In the genomic region with DNA sequence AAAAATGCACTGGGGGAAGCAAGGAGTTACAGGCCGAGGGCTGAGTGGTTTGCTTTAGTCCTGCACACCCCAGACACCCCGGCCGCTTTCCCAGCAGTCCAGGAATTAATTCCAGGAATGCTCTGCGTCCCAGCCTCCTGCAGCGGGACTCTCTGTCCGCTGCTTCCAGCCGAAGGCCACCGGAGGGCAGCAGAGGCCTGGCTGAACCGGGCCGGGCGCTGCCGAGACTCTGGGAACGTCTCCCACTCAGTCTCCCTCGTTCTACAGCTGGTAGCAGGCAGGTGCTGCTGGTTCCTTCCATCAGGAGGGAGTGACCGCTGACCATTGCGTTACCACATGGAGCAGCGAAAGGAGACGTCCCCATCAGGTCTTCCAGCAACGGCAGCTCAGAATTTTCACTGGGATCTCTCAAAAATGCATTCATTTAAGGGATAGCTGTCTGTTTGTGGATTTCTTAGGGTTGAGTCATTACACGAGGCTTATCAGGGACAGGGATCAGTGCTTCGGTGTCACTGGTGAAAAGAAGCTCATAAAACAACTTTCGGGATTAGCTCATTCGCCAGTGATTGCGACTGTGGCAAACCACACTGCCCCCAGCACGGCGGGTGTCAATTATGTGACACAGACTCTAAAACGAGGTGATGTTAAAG, we compare ENCODE assay signal across 8 cellular contexts. TPM values are rescaled to one million over a fixed set of nuclear protein-coding genes. Genes with fewer than 3 reads are reported as not detected.
DNase-seq lines count a peak whose midpoint lies in the region; ATAC-seq and TF ChIP-seq lines count a peak whose summit lies in the region.

No MANE protein-coding gene starts in this region.

- H3K4me1 Mint-ChIP-seq in activated T-cell treated with anti-CD3 and anti-CD28 coated beads, Interleukin-2, amount 50 U/mL, for 72 hours (ENCODE audit: low read depth), result peaks cover 30% of the 10 kb centered on the region
- peaks cover 83% of the 10 kb centered on the region for H3K4me1 Mint-ChIP-seq in nephron progenitor cell

- peaks cover 0 to 1% of the 10 kb centered on the region in 2 donors for H3K36me3 Mint-ChIP-seq in activated T-cell treated with anti-CD3 and anti-CD28 coated beads, Interleukin-2, amount 50 U/mL, for 72 hours (ENCODE audit: insufficient read depth in 2 of 2)
- no peaks in the 10 kb centered on the region for H3K36me3 Mint-ChIP-seq in nephron progenitor cell (ENCODE audit: low read depth)

- peaks cover 88% of the 10 kb centered on the region for H3K27me3 Mint-ChIP-seq in activated T-cell treated with anti-CD3 and anti-CD28 coated beads, Interleukin-2, amount 50 U/mL, for 72 hours (ENCODE audit: low read depth)
- H3K27me3 Mint-ChIP-seq in nephron progenitor cell (ENCODE audit: low read depth, poor library complexity), result peaks cover 13% of the 10 kb centered on the region

- peak overlapping the region; percentile 39 for H3K9ac ChIP-seq in fibroblast of lung (ENCODE audit: insufficient read depth, low read length)

- H3K4me3 ChIP-seq in fibroblast of lung (replicated peaks in 1 of 4; ENCODE audit: control extremely low read depth in 1 of 4, insufficient read depth in 1 of 4, low read depth in 3 of 4, low read length in 4 of 4), result peak overlapping the region in 3 of 4 experiments; percentile 5 to 48 (median 43)

- DNase-seq in C1 segment of cervical spinal cord (lab: John Stamatoyannopoulos, UW), result peak in 11 of 14 donors; percentile 12 to 71 (median 58)
- DNase-seq in HS-27A (ENCODE audit: low read depth), result peak; percentile 61
- DNase-seq in OCI-M1 (lab: John Stamatoyannopoulos, UW), result peak; percentile 77
- peak; percentile 89 to 91 for DNase-seq in activated T-cell treated with anti-CD3 and anti-CD28 coated beads, Interleukin-2, amount 50 U/mL, for 72 hours
- peak; percentile 82 to 84 for DNase-seq in fibroblast of lung (ENCODE audit: low read depth in 2 of 2)
- DNase-seq in nephron progenitor cell, result peak; percentile 84
- DNase-seq in stimulated activated naive CD4-positive, alpha-beta T cell treated with Interleukin-2 at 50 U/mL for 16 hours (lab: John Stamatoyannopoulos, UW), result peak; percentile 82

- H4K20me1 ChIP-seq in fibroblast of lung (ENCODE audit: control insufficient read depth, extremely low read depth, insufficient read depth, low read length), result no peaks in the 10 kb centered on the region

- H3K36me3 ChIP-seq in fibroblast of lung (ENCODE audit: control insufficient read depth, insufficient read depth, low read length), result no peaks in the 10 kb centered on the region

- TF ChIP-seq CTCF in fibroblast of lung (conservative IDR thresholded peaks at IDR 0.05 in 1 of 2, IDR thresholded peaks at IDR 0.05 in 1 of 2; ENCODE audit: low read depth in 1 of 2, low read length in 2 of 2) (peak; percentile 85 to 89), nephron progenitor cell (IDR thresholded peaks at IDR 0.05) (peak; percentile 86)

- peak overlapping the region; percentile 82 for H2AFZ ChIP-seq in fibroblast of lung (ENCODE audit: low read length)

- H3K9me3 ChIP-seq in fibroblast of lung (ENCODE audit: control insufficient read depth, insufficient read depth, low read depth, low read length), result no peaks in the 10 kb centered on the region

- ATAC-seq in GM19397 (IDR thresholded peaks at IDR 0.05; ENCODE audit: unreplicated experiment), result peak; percentile 64
- ATAC-seq in activated T-cell treated with anti-CD3 and anti-CD28 coated beads, Interleukin-2, amount 50 U/mL, for 72 hours (replicated peaks in 1 of 2), result peak; percentile 95

- no peak overlapping the region for H3K27ac Mint-ChIP-seq in activated T-cell treated with anti-CD3 and anti-CD28 coated beads, Interleukin-2, amount 50 U/mL, for 72 hours
- H3K27ac Mint-ChIP-seq in nephron progenitor cell, result no peak overlapping the region

- peaks cover 11% of the 10 kb centered on the region for H3K4me1 ChIP-seq in fibroblast of lung (ENCODE audit: control insufficient read depth, extremely low read depth, insufficient read depth, low read length)

- H3K27me3 ChIP-seq in fibroblast of lung (ENCODE audit: control insufficient read depth, insufficient read depth, low read length), result no peaks in the 10 kb centered on the region

- peak overlapping the region; percentile 37 for H3K27ac ChIP-seq in fibroblast of lung (ENCODE audit: insufficient read depth, low read length)

- no peaks in the 10 kb centered on the region for H3K79me2 ChIP-seq in fibroblast of lung (ENCODE audit: control insufficient read depth, insufficient read depth, low read length)

- peak overlapping the region; percentile 10 to 65 for H3K4me3 Mint-ChIP-seq in activated T-cell treated with anti-CD3 and anti-CD28 coated beads, Interleukin-2, amount 50 U/mL, for 72 hours
- peak overlapping the region; percentile 46 for H3K4me3 Mint-ChIP-seq in nephron progenitor cell

- no peaks in the 10 kb centered on the region for H3K9me3 Mint-ChIP-seq in activated T-cell treated with anti-CD3 and anti-CD28 coated beads, Interleukin-2, amount 50 U/mL, for 72 hours
- no peaks in the 10 kb centered on the region for H3K9me3 Mint-ChIP-seq in nephron progenitor cell

- H3K4me2 ChIP-seq in fibroblast of lung (ENCODE audit: extremely low read depth, insufficient read depth, low read length), result peak overlapping the region; percentile 72

RNA-seq across cellular contexts. Expression of gene PITRM1, which starts 24.9 kb away (rescaled TPM):
- 10 to 100 TPM; 76.7 to 79.9 TPM for total RNA-seq in activated T-cell treated with anti-CD3 and anti-CD28 coated beads, Interleukin-2, amount 50 U/mL, for 72 hours
- 40.6 and 73.7 TPM in 2 replicates for total RNA-seq in fibroblast of lung
- 53.1 and 91.5 TPM in 2 replicates for polyA plus RNA-seq in fibroblast of lung
- polyA plus RNA-seq in fibroblast of lung (2012), result 65.0 and 99.5 TPM in 2 replicates
- 76.6 and 130 TPM in 2 replicates for polyA minus RNA-seq in fibroblast of lung (ENCODE audit: low replicate concordance)

Comparison
In these comparisons a context has a peak if more than half of its experiments do, and no peak if none do; other contexts are left out.
1. Peak in every context shown above with its lines: DNase-seq, ATAC-seq, H3K4me3 ChIP-seq and H3K27ac ChIP-seq.